Comparison of ENCODE assay signal across 9 cellular contexts in the genomic region with DNA sequence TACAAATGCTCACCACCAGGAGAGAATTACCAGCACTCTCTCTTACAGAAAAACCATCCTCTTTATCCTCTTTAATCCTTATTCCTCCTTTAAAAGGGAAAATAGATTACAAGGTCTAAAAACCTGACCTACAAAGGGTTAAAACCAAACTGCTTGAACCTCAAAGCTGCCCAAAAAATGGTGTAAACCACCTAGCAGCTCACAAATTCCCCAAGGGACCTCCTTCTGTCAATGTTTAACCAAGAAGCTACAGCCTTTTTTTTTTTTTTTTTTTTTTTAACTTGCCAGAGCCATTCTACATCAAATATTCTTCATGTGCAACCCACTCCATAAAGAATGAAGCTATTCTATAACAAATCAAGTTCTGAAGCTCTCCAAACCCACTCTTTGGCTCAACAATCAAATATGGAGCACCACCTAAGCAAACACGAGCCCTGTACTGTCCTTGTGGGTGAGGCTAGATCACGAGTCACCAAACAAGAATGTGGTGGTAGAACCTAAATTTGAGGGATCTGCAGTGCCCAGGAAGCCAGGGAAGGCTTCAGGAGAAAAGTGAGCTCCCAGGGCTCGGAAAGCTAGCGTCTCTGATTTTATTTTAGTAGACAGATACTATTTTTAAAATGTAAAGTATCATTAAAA. TPM values are rescaled to one million over a fixed set of nuclear protein-coding genes. Genes with fewer than 3 reads are reported as not detected.
DNase-seq lines count a peak whose midpoint lies in the region; ATAC-seq and TF ChIP-seq lines count a peak whose summit lies in the region.
"Had no signal": no experiment of that assay in that cellular context is flagged by ENCODE, and none has a peak within 500 bp of the region (broad histone marks: within the 10 kb centered on the region; RNA-seq: fewer than 3 reads in every experiment).

No MANE protein-coding gene starts in this region.

- peak overlapping the region in 1 of 2 donors; percentile 0 for H3K9ac ChIP-seq in stomach smooth muscle (ENCODE audit: low read length in 2 of 2)

- ATAC-seq in GM19467 (IDR thresholded peaks at IDR 0.05; ENCODE audit: unreplicated experiment) (peak; percentile 53), esophagus mucosa (peak; percentile 64)

- H3K27ac Mint-ChIP-seq in immature natural killer cell: peak overlapping the region in 1 of 6 donors; percentile 26

- peak overlapping the region; percentile 18 to 71 for H3K4me3 ChIP-seq in stomach smooth muscle (ENCODE audit: low read length in 2 of 2)
- no peak overlapping the region for H3K4me3 ChIP-seq in effector memory CD4-positive, alpha-beta T cell (ENCODE audit: insufficient read depth, low read depth, low read length, poor library complexity, severe bottlenecking)
- H3K4me3 ChIP-seq: cardiac muscle cell had no signal

- no peak for TF ChIP-seq EP300 in Ishikawa (IDR thresholded peaks at IDR 0.05; ENCODE audit: borderline replicate concordance)

- no peaks in the 10 kb centered on the region for H3K9me3 Mint-ChIP-seq in immature natural killer cell

- DNase-seq in effector memory CD4-positive, alpha-beta T cell: no peak
- no peak for DNase-seq in DMS153 (lab: John Stamatoyannopoulos, UW)
- no peak for DNase-seq in immature natural killer cell
- DNase-seq: KG1 had no signal

- H3K36me3 ChIP-seq in stomach smooth muscle (ENCODE audit: control insufficient read depth in 2 of 2, insufficient read depth in 2 of 2, low read length in 2 of 2): no peaks in the 10 kb centered on the region
- H3K36me3 ChIP-seq in effector memory CD4-positive, alpha-beta T cell (ENCODE audit: control insufficient read depth, insufficient read depth, low read length): no peaks in the 10 kb centered on the region
- H3K36me3 ChIP-seq: cardiac muscle cell had no signal

- peak overlapping the region; percentile 59 for H3K27ac ChIP-seq in stomach smooth muscle (ENCODE audit: low read length)
- no peak overlapping the region for H3K27ac ChIP-seq in effector memory CD4-positive, alpha-beta T cell (ENCODE audit: insufficient read depth, low read length, poor library complexity, severe bottlenecking)
- H3K27ac ChIP-seq: cardiac muscle cell had no signal

- H3K4me3 Mint-ChIP-seq in immature natural killer cell: no peak overlapping the region

- H3K4me1 Mint-ChIP-seq in immature natural killer cell: no peaks in the 10 kb centered on the region

- peaks cover 0 to 4% (median 3%) of the 10 kb centered on the region in 3 donors for H3K27me3 Mint-ChIP-seq in immature natural killer cell (ENCODE audit: low read depth in 3 of 3)

- H3K27me3 ChIP-seq in stomach smooth muscle (ENCODE audit: control insufficient read depth in 1 of 2, insufficient read depth in 2 of 2, low read length in 2 of 2): no peaks in the 10 kb centered on the region
- H3K27me3 ChIP-seq in effector memory CD4-positive, alpha-beta T cell (replicated peaks; ENCODE audit: control insufficient read depth, insufficient read depth, low read length, poor library complexity, severe bottlenecking): no peaks in the 10 kb centered on the region
- H3K27me3 ChIP-seq: cardiac muscle cell had no signal

- TF ChIP-seq RAD21 in Ishikawa (IDR thresholded peaks at IDR 0.05; ENCODE audit: low read depth): no peak

- H3K9me3 ChIP-seq in stomach smooth muscle (ENCODE audit: control insufficient read depth in 2 of 2, low read length in 2 of 2): peaks cover 0 to 2% of the 10 kb centered on the region in 2 donors
- H3K9me3 ChIP-seq in effector memory CD4-positive, alpha-beta T cell (ENCODE audit: control insufficient read depth, low read length): no peaks in the 10 kb centered on the region

- H3K4me1 ChIP-seq in stomach smooth muscle (ENCODE audit: control insufficient read depth, insufficient read depth, low read length): peaks cover 18% of the 10 kb centered on the region
- no peaks in the 10 kb centered on the region for H3K4me1 ChIP-seq in effector memory CD4-positive, alpha-beta T cell (ENCODE audit: control insufficient read depth, insufficient read depth, low read length, poor library complexity, severe bottlenecking)

- no peaks in the 10 kb centered on the region for H3K36me3 Mint-ChIP-seq in immature natural killer cell

TF ChIP-seq in Ishikawa, 13 proteins besides CTCF, POLR2A, EP300 and RAD21:
- TF ChIP-seq YY1 (IDR thresholded peaks at IDR 0.05; ENCODE audit: low read depth) (peak; percentile 61), TCF12 (IDR thresholded peaks at IDR 0.05; ENCODE audit: low read depth) (no peak), TAF1 (IDR thresholded peaks at IDR 0.05; ENCODE audit: low read depth) (no peak), EGR1 (IDR thresholded peaks at IDR 0.05) (no peak), ZBTB7A (IDR thresholded peaks at IDR 0.05; ENCODE audit: low read depth) (no peak), TEAD4 (IDR thresholded peaks at IDR 0.05) (peak; percentile 79)
TF ChIP-seq in Ishikawa: peak in this region for 2.

RNA-seq across cellular contexts. Expression of gene OSBPL10, which starts 20.1 kb away (rescaled TPM):
- total RNA-seq in esophagus mucosa: 29.1 TPM
- under 1 TPM in 2 of 3 donors, not detected in 1; 0.19 to 0.50 TPM for polyA plus RNA-seq in immature natural killer cell

RNA-seq across cellular contexts. Expression of gene ZNF860, which starts 20.6 kb away (rescaled TPM):
- 2.9 TPM for total RNA-seq in esophagus mucosa
- polyA plus RNA-seq in immature natural killer cell: not detected
- total RNA-seq: cardiac muscle cell had no signal
- polyA plus RNA-seq: cardiac muscle cell had no signal
